In genomic region chr4:110211007-110211769, GRCh38 we compare ENCODE assay signal across 8 cellular contexts. TPM values are rescaled to one million over a fixed set of nuclear protein-coding genes. Genes with fewer than 3 reads are reported as not detected.
DNase-seq lines count a peak whose midpoint lies in the region; ATAC-seq and TF ChIP-seq lines count a peak whose summit lies in the region.
"Had no signal": no experiment of that assay in that cellular context is flagged by ENCODE, and none has a peak within 500 bp of the region (broad histone marks: within the 10 kb centered on the region; RNA-seq: fewer than 3 reads in every experiment).

No MANE protein-coding gene starts in this region.

- no peak overlapping the region for H2AFZ ChIP-seq in OCI-LY7 (ENCODE audit: low read length)

- no peaks in the 10 kb centered on the region for H4K20me1 ChIP-seq in OCI-LY7 (ENCODE audit: insufficient read depth, low read length)

- no peaks in the 10 kb centered on the region for H3K9me3 ChIP-seq in OCI-LY7 (ENCODE audit: low read length)
- no peaks in the 10 kb centered on the region for H3K9me3 ChIP-seq in vagina

- BruUV-seq in OCI-LY7 (replicated peaks; lab: Mats Ljungman, UMichigan), result no TSS peak

- H3K27me3 ChIP-seq in brain microvascular endothelial cell (replicated peaks), result no peaks in the 10 kb centered on the region
- no peaks in the 10 kb centered on the region for H3K27me3 ChIP-seq in vagina

- no peaks in the 10 kb centered on the region for H3K79me2 ChIP-seq in OCI-LY7 (ENCODE audit: insufficient read depth, low read depth, low read length)

- no peaks in the 10 kb centered on the region for H3K9me2 ChIP-seq in OCI-LY7 (ENCODE audit: insufficient read depth, low read length)

- H3K36me3 ChIP-seq in OCI-LY7 (ENCODE audit: insufficient read depth, low read length) (no peaks in the 10 kb centered on the region), brain microvascular endothelial cell (replicated peaks) (no peaks in the 10 kb centered on the region), vagina (no peaks in the 10 kb centered on the region)

- no peak for TF ChIP-seq POLR2A in vagina (IDR thresholded peaks at IDR 0.05)

- no peak overlapping the region for H3K4me2 ChIP-seq in OCI-LY7 (ENCODE audit: low read length)

- H3K4me1 ChIP-seq in OCI-LY7 (ENCODE audit: insufficient read depth, low read length, poor library complexity, severe bottlenecking) (no peaks in the 10 kb centered on the region), vagina (no peaks in the 10 kb centered on the region)

- TF ChIP-seq CTCF in OCI-LY7 (conservative IDR thresholded peaks at IDR 0.05; ENCODE audit: low read length) (peak; percentile 95), brain microvascular endothelial cell (IDR thresholded peaks at IDR 0.05; ENCODE audit: low read depth, low read length, missing control alignments) (peak; percentile 76), vagina (IDR thresholded peaks at IDR 0.05) (peak in 2 of 3 experiments; percentile 18 to 33)

- intact Hi-C loops in OCI-LY7 (cut with micrococcal nuclease; ENCODE audit: unreplicated experiment), result loop anchor here (1.0 to 5.0 kb wide), 2 partner anchors 161 to 209 kb away; no protein-coding TSS in a partner anchor
- intact Hi-C loops in vagina (cut with DNase I), result no loop called here

- DNase-seq in DMS53 treated with DMSO at 0.1 percent for 48 hours (lab: John Stamatoyannopoulos, UW; ENCODE audit: unreplicated experiment) (peak; percentile 41), OCI-LY7 (ENCODE audit: low spot score) (peak; percentile 66), brain microvascular endothelial cell (no peak), left kidney (ENCODE audit: low read depth, low spot score) (peak; percentile 51), vagina (ENCODE audit: extremely low spot score in 2 of 2) (no peak)
- DNase-seq: activated T-cell treated with anti-CD3 and anti-CD28 coated beads, Interleukin-2, amount 50 U/mL, for 4 hours had no signal

- H3K4me3 ChIP-seq in OCI-LY7 (ENCODE audit: low read depth, low read length, poor library complexity, severe bottlenecking), result no peak overlapping the region
- H3K4me3 ChIP-seq in brain microvascular endothelial cell (ENCODE audit: low read depth, low read length), result no peak overlapping the region
- no peak overlapping the region for H3K4me3 ChIP-seq in vagina

- CTCF ChIA-PET in OCI-LY7 (lab: Charles Lee; ENCODE audit: unreplicated experiment), result no interaction called here

- ATAC-seq in GM18909 (IDR thresholded peaks at IDR 0.05; ENCODE audit: poor library complexity, unreplicated experiment) (peak; percentile 92), HG03108 (IDR thresholded peaks at IDR 0.05; ENCODE audit: unreplicated experiment) (peak; percentile 59)

- H3K27ac ChIP-seq in OCI-LY7 (ENCODE audit: low read depth, low read length, poor library complexity, severe bottlenecking) (no peak overlapping the region), brain microvascular endothelial cell (no peak overlapping the region), vagina (no peak overlapping the region)

- in situ Hi-C loops in brain microvascular endothelial cell (cut with HindIII; ENCODE audit: low pct_ligation_motif_present, low sequenced_read_pairs), result no loop called here

- POLR2A ChIA-PET in OCI-LY7 (lab: Charles Lee), result interaction anchor here (1.5 kb wide), 1 partner anchor 8 kb away, joined by 4 read pairs; no protein-coding TSS in a partner anchor

RNA-seq across cellular contexts. Expression of gene ELOVL6, which starts 12.8 kb away (rescaled TPM):
- total RNA-seq in OCI-LY7 (2014; rRNA removed; shearing (Covaris generic)), result 12.6 and 14.5 TPM in 2 replicates
- 45.5 and 45.6 TPM in 2 replicates for total RNA-seq in OCI-LY7 (2022)
- total RNA-seq in vagina, result 9.1 TPM

Comparison
In these comparisons a context has a peak if more than half of its experiments do, and no peak if none do; other contexts are left out.
1. DNase-seq: peak in DMS53 treated with DMSO at 0.1 percent for 48 hours (single experiment), OCI-LY7 (single experiment) and left kidney (single experiment); none in brain microvascular endothelial cell (single experiment) and vagina (0 of 2).
2. CTCF ChIP-seq: peak in every context shown above with its lines; median percentile 95 in OCI-LY7; 76 in brain microvascular endothelial cell; 26 in vagina.